22 cellular contexts compared by ENCODE assay signal in the genomic region with DNA sequence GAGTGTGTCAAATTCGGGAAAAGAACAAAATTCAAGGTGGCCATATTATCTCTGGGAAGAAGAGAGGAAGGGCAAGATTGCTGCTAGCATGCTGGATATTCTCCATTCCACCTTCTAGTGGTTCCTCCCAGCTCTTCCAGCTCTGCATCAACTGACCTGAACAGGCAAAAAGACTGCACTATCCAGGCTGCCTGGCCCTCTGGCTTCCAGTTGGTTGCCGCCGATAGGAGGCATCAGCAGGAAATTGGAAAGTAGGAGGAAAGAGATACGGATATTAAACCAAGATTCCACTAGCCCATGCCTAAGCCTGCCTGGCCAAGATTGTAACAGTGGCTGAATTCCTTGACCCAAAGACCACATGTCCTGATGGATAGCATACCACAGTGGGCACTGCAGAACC. TPM values are rescaled to one million over a fixed set of nuclear protein-coding genes. Genes with fewer than 3 reads are reported as not detected.
DNase-seq lines count a peak whose midpoint lies in the region; ATAC-seq and TF ChIP-seq lines count a peak whose summit lies in the region.
"Had no signal": no experiment of that assay in that cellular context is flagged by ENCODE, and none has a peak within 500 bp of the region (broad histone marks: within the 10 kb centered on the region; RNA-seq: fewer than 3 reads in every experiment).

No MANE protein-coding gene starts in this region.

- POLR2A ChIA-PET in activated CD8-positive, alpha-beta T cell treated with anti-CD3 and anti-CD28 coated beads for 36 hours (lab: Charles Lee): no interaction called here
- POLR2A ChIA-PET in activated CD8-positive, alpha-beta T cell treated with anti-CD3 and anti-CD28 coated beads, Interleukin-2, amount 10 ng/mL, durations not matched to agents 7 days and 5 days (lab: Charles Lee): no interaction called here

- H3F3A ChIP-seq in SU-DHL-6 (ENCODE audit: insufficient read depth): no peaks in the 10 kb centered on the region; the same call in 1 of the 2 replicates

- H3K27me3 ChIP-seq in SU-DHL-6 (ENCODE audit: low read length): no peaks in the 10 kb centered on the region
- H3K27me3 ChIP-seq: adrenal gland, tibial artery had no signal

- H3K79me2 ChIP-seq in SU-DHL-6 (ENCODE audit: insufficient read depth, low read length): peaks cover 21% of the 10 kb centered on the region

- H3K36me3 Mint-ChIP-seq in activated CD8-positive, alpha-beta T cell treated with anti-CD3 and anti-CD28 coated beads for 36 hours (ENCODE audit: low read depth): peaks cover 6% of the 10 kb centered on the region
- H3K36me3 Mint-ChIP-seq in activated CD8-positive, alpha-beta T cell treated with anti-CD3 and anti-CD28 coated beads, Interleukin-2, amount 10 ng/mL, durations not matched to agents 7 days and 5 days (ENCODE audit: low read depth): peaks cover 9% of the 10 kb centered on the region
- peaks cover 3% of the 10 kb centered on the region for H3K36me3 Mint-ChIP-seq in stimulated activated memory B cell treated with anti-CD40 and anti-IgM and Interleukin-4, amounts not matched to agents 10 μg/mL and 1 μg/mL and 100 μg/mL, for 72 hours

- no peaks in the 10 kb centered on the region for H4K20me1 ChIP-seq in SU-DHL-6 (ENCODE audit: low read depth, low read length)

- DNase-seq in activated CD8-positive, alpha-beta T cell treated with anti-CD3 and anti-CD28 coated beads for 36 hours: no peak
- no peak for DNase-seq in activated CD8-positive, alpha-beta T cell treated with anti-CD3 and anti-CD28 coated beads, Interleukin-2, amount 10 ng/mL, durations not matched to agents 7 days and 5 days
- DNase-seq in foreskin melanocyte (peak; percentile 63), left lobe of liver (ENCODE audit: low spot score) (no peak), NCI-H187 treated with DMSO at 0.1 percent for 48 hours (lab: John Stamatoyannopoulos, UW) (no peak)
- DNase-seq in stimulated activated CD4-positive, alpha-beta T cell treated with anti-CD3 and anti-CD28 coated beads, Interleukin-12 subunit alpha, Interleukin-12 subunit beta, amount 100 ng/mL, for 4 hours: no peak
- DNase-seq: activated CD4-positive, alpha-beta T cell treated with anti-CD3 and anti-CD28 coated beads, Interleukin-2, amount 10 ng/mL, durations not matched to agents 24 days and 14 days; activated T-cell treated with anti-CD3 and anti-CD28 coated beads, Interleukin-2, amount 50 U/mL, for 48 hours; adrenal gland; CD8-positive, alpha-beta T cell; EL; islet precursor cell; NCI-H1092; NCI-H2171; occipital lobe; SHP77; stimulated activated CD4-positive, alpha-beta T cell treated with anti-CD3 and anti-CD28 coated beads, Interleukin-4, amount 100 ng/mL, for 4 hours; tibial artery had no signal

- H3K4me1 Mint-ChIP-seq in activated CD8-positive, alpha-beta T cell treated with anti-CD3 and anti-CD28 coated beads for 36 hours (ENCODE audit: low read depth): peaks cover 26% of the 10 kb centered on the region
- H3K4me1 Mint-ChIP-seq in activated CD8-positive, alpha-beta T cell treated with anti-CD3 and anti-CD28 coated beads, Interleukin-2, amount 10 ng/mL, durations not matched to agents 7 days and 5 days (ENCODE audit: low read depth): peaks cover 26% of the 10 kb centered on the region
- H3K4me1 Mint-ChIP-seq in stimulated activated memory B cell treated with anti-CD40 and anti-IgM and Interleukin-4, amounts not matched to agents 10 μg/mL and 1 μg/mL and 100 μg/mL, for 72 hours: peaks cover 21% of the 10 kb centered on the region

- H3K27ac ChIP-seq in SU-DHL-6 (ENCODE audit: low read depth, low read length): no peak overlapping the region
- H3K27ac ChIP-seq: adrenal gland, epithelial cell of prostate had no signal

- H3K9me3 Mint-ChIP-seq in activated CD8-positive, alpha-beta T cell treated with anti-CD3 and anti-CD28 coated beads for 36 hours: no peaks in the 10 kb centered on the region
- no peaks in the 10 kb centered on the region for H3K9me3 Mint-ChIP-seq in activated CD8-positive, alpha-beta T cell treated with anti-CD3 and anti-CD28 coated beads, Interleukin-2, amount 10 ng/mL, durations not matched to agents 7 days and 5 days (ENCODE audit: insufficient read depth)
- no peaks in the 10 kb centered on the region for H3K9me3 Mint-ChIP-seq in stimulated activated memory B cell treated with anti-CD40 and anti-IgM and Interleukin-4, amounts not matched to agents 10 μg/mL and 1 μg/mL and 100 μg/mL, for 72 hours
- H3K9me3 Mint-ChIP-seq: activated CD4-positive, alpha-beta T cell treated with anti-CD3 and anti-CD28 coated beads, Interleukin-2, amount 10 ng/mL, durations not matched to agents 24 days and 14 days; CD8-positive, alpha-beta T cell had no signal

- H3K4me3 Mint-ChIP-seq in activated CD8-positive, alpha-beta T cell treated with anti-CD3 and anti-CD28 coated beads for 36 hours: no peak overlapping the region
- no peak overlapping the region for H3K4me3 Mint-ChIP-seq in activated CD8-positive, alpha-beta T cell treated with anti-CD3 and anti-CD28 coated beads, Interleukin-2, amount 10 ng/mL, durations not matched to agents 7 days and 5 days
- peak overlapping the region; percentile 71 for H3K4me3 Mint-ChIP-seq in stimulated activated memory B cell treated with anti-CD40 and anti-IgM and Interleukin-4, amounts not matched to agents 10 μg/mL and 1 μg/mL and 100 μg/mL, for 72 hours

- peaks cover 4% of the 10 kb centered on the region for H3K27me3 Mint-ChIP-seq in activated CD8-positive, alpha-beta T cell treated with anti-CD3 and anti-CD28 coated beads for 36 hours
- peaks cover 11% of the 10 kb centered on the region for H3K27me3 Mint-ChIP-seq in activated CD8-positive, alpha-beta T cell treated with anti-CD3 and anti-CD28 coated beads, Interleukin-2, amount 10 ng/mL, durations not matched to agents 7 days and 5 days (ENCODE audit: low read depth)
- peaks cover 5% of the 10 kb centered on the region for H3K27me3 Mint-ChIP-seq in stimulated activated memory B cell treated with anti-CD40 and anti-IgM and Interleukin-4, amounts not matched to agents 10 μg/mL and 1 μg/mL and 100 μg/mL, for 72 hours

- H3K4me3 ChIP-seq in SU-DHL-6 (ENCODE audit: insufficient read depth, low read length, poor library complexity, severe bottlenecking): no peak overlapping the region

- H3K9me2 ChIP-seq in SU-DHL-6 (replicated peaks; ENCODE audit: insufficient read depth, low read length): no peaks in the 10 kb centered on the region

- ATAC-seq in activated CD8-positive, alpha-beta T cell treated with anti-CD3 and anti-CD28 coated beads for 36 hours: no peak
- ATAC-seq in activated CD8-positive, alpha-beta T cell treated with anti-CD3 and anti-CD28 coated beads, Interleukin-2, amount 10 ng/mL, durations not matched to agents 7 days and 5 days: no peak
- no peak for ATAC-seq in stimulated activated memory B cell treated with anti-CD40 and anti-IgM and Interleukin-4, amounts not matched to agents 10 μg/mL and 1 μg/mL and 100 μg/mL, for 72 hours
- ATAC-seq in left lobe of liver: no peak
- ATAC-seq: CD8-positive, alpha-beta T cell had no signal

- CTCF ChIA-PET in activated CD8-positive, alpha-beta T cell treated with anti-CD3 and anti-CD28 coated beads for 36 hours (lab: Charles Lee): interaction anchor here (1.8 to 2.8 kb wide), 2 partner anchors 12 to 227 kb away, joined by 9 to 11 read pairs; no protein-coding TSS in a partner anchor
- CTCF ChIA-PET in activated CD8-positive, alpha-beta T cell treated with anti-CD3 and anti-CD28 coated beads, Interleukin-2, amount 10 ng/mL, durations not matched to agents 7 days and 5 days (lab: Charles Lee): interaction anchor here (2.8 kb wide), 1 partner anchor 11 kb away, joined by 20 read pairs; no protein-coding TSS in a partner anchor

- H2AFZ ChIP-seq in SU-DHL-6 (ENCODE audit: low read depth, low read length, severe bottlenecking): peak overlapping the region; percentile 95

- intact Hi-C loops in activated CD8-positive, alpha-beta T cell treated with anti-CD3 and anti-CD28 coated beads for 36 hours (cut with micrococcal nuclease): loop anchor here (5.0 kb wide), 1 partner anchor 1490 kb away; the partner anchor contains the start of gene TMX3

- no peaks in the 10 kb centered on the region for H3K36me3 ChIP-seq in SU-DHL-6 (ENCODE audit: low read length)
- H3K36me3 ChIP-seq: adrenal gland had no signal

- no peak overlapping the region for H3K4me2 ChIP-seq in SU-DHL-6 (ENCODE audit: low read depth, low read length, poor library complexity, severe bottlenecking)

- H3K9me3 ChIP-seq in SU-DHL-6 (ENCODE audit: insufficient read depth, low read length): no peaks in the 10 kb centered on the region
- H3K9me3 ChIP-seq: adrenal gland, tibial artery had no signal

- H3K27ac Mint-ChIP-seq in activated CD8-positive, alpha-beta T cell treated with anti-CD3 and anti-CD28 coated beads for 36 hours: peak overlapping the region; percentile 65
- H3K27ac Mint-ChIP-seq in activated CD8-positive, alpha-beta T cell treated with anti-CD3 and anti-CD28 coated beads, Interleukin-2, amount 10 ng/mL, durations not matched to agents 7 days and 5 days: no peak overlapping the region
- no peak overlapping the region for H3K27ac Mint-ChIP-seq in stimulated activated memory B cell treated with anti-CD40 and anti-IgM and Interleukin-4, amounts not matched to agents 10 μg/mL and 1 μg/mL and 100 μg/mL, for 72 hours
- H3K27ac Mint-ChIP-seq: activated CD4-positive, alpha-beta T cell treated with anti-CD3 and anti-CD28 coated beads, Interleukin-2, amount 10 ng/mL, durations not matched to agents 24 days and 14 days; mesothelial cell of epicardium had no signal

- no peak for TF ChIP-seq CTCF in activated CD8-positive, alpha-beta T cell treated with anti-CD3 and anti-CD28 coated beads for 36 hours (IDR thresholded peaks at IDR 0.05)
- no peak for TF ChIP-seq CTCF in SU-DHL-6 (IDR thresholded peaks at IDR 0.05; ENCODE audit: insufficient read depth, low read length, poor library complexity, severe bottlenecking)

- no peak overlapping the region for H3K9ac ChIP-seq in SU-DHL-6 (ENCODE audit: low read length)

RNA-seq across cellular contexts. Expression of gene RTTN, which starts 1.7 kb away (rescaled TPM):
- total RNA-seq in activated CD8-positive, alpha-beta T cell treated with anti-CD3 and anti-CD28 coated beads for 36 hours: 10 to 100 TPM; 27.0 to 27.2 TPM
- total RNA-seq in activated CD8-positive, alpha-beta T cell treated with anti-CD3 and anti-CD28 coated beads, Interleukin-2, amount 10 ng/mL, durations not matched to agents 7 days and 5 days: 10 to 100 TPM; 30.1 to 30.8 TPM
- total RNA-seq in left lobe of liver: 6.6 TPM
